Comparison of ENCODE assay signal across 15 cellular contexts in genomic region chr7:108367946-108368345, GRCh38.
DNase-seq lines count a peak whose midpoint lies in the region; ATAC-seq and TF ChIP-seq lines count a peak whose summit lies in the region.
"Had no signal": no experiment of that assay in that cellular context is flagged by ENCODE, and none has a peak within 500 bp of the region (broad histone marks: within the 10 kb centered on the region; RNA-seq: fewer than 3 reads in every experiment).

No MANE protein-coding gene starts in this region.

- no peak overlapping the region for H3K9ac ChIP-seq in SK-N-SH
- H3K9ac ChIP-seq in skeletal muscle satellite cell (ENCODE audit: low read depth, low read length) = peak overlapping the region; percentile 6

- no peak overlapping the region for H2AFZ ChIP-seq in SK-N-SH (ENCODE audit: low read depth)
- H2AFZ ChIP-seq: PC-9 had no signal

- POLR2A ChIA-PET in SK-N-SH (lab: Yijun Ruan, JAX) = no interaction called here

- H4K20me1 ChIP-seq in SK-N-SH (ENCODE audit: insufficient read depth) = no peaks in the 10 kb centered on the region

- peaks cover 0 to 12% of the 10 kb centered on the region in 2 experiments; a peak in 2 of 4 replicates for H3K4me1 ChIP-seq in SK-N-SH (ENCODE audit: control insufficient read depth in 1 of 2, insufficient read depth in 2 of 2, low read depth in 1 of 2, low read length in 1 of 2)
- H3K4me1 ChIP-seq in skeletal muscle satellite cell (ENCODE audit: control insufficient read depth, insufficient read depth, low read length) = peaks cover 18% of the 10 kb centered on the region
- no peaks in the 10 kb centered on the region for H3K4me1 ChIP-seq in left ventricle myocardium inferior
- H3K4me1 ChIP-seq: HAP-1 had no signal

- H3K4me3 ChIP-seq in SK-N-SH (ENCODE audit: low read depth in 2 of 2, low read length in 1 of 2) (no peak overlapping the region), choroid plexus epithelial cell (ENCODE audit: low read depth, low read length) (no peak overlapping the region), skeletal muscle satellite cell (ENCODE audit: low read length) (no peak overlapping the region), left ventricle myocardium inferior (no peak overlapping the region)
- H3K4me3 ChIP-seq: HAP-1, MG63, PC-9 had no signal

- H3K27ac ChIP-seq in SK-N-SH (ENCODE audit: low read depth in 2 of 2, low read length in 1 of 2) (peak overlapping the region in 1 of 2 experiments; percentile 72; a peak in 2 of 4 replicates), left ventricle myocardium inferior (replicated peaks) (no peak overlapping the region)
- H3K27ac ChIP-seq: PC-9 had no signal

- TF ChIP-seq CTCF in SK-N-SH (IDR thresholded peaks at IDR 0.05) (no peak), choroid plexus epithelial cell (conservative IDR thresholded peaks at IDR 0.05; ENCODE audit: low read depth, low read length) (no peak), left ventricle myocardium inferior (IDR thresholded peaks at IDR 0.05; ENCODE audit: borderline replicate concordance) (no peak)

- no peaks in the 10 kb centered on the region for H3F3A ChIP-seq in SK-N-SH (replicated peaks; ENCODE audit: insufficient read depth)

- WGBS in SK-N-SH (ENCODE audit: low lambda C conversion rate) = 59% methylated on average over 6 of the region's 6 CpGs

- TF ChIP-seq EP300 in SK-N-SH (IDR thresholded peaks at IDR 0.05; ENCODE audit: borderline replicate concordance in 1 of 2, low read depth in 1 of 2, low read length in 1 of 2) = 0 out of 4 replicates have a peak, but pooled peaks of 1 of the 2 experiments have one; percentile 36

- CTCF ChIA-PET in SK-N-SH (lab: Yijun Ruan, JAX) = interaction anchor here (1.1 kb wide), 1 partner anchor 128 kb away, joined by 3 read pairs; no protein-coding TSS in a partner anchor

- no peaks in the 10 kb centered on the region for H3K79me2 ChIP-seq in SK-N-SH (ENCODE audit: insufficient read depth)

- no peak for TF ChIP-seq RAD21 in SK-N-SH (IDR thresholded peaks at IDR 0.05; ENCODE audit: low read length)

- H3K4me2 ChIP-seq in SK-N-SH = no peak overlapping the region
- peak overlapping the region; percentile 28 for H3K4me2 ChIP-seq in skeletal muscle satellite cell (ENCODE audit: low read length)
- H3K4me2 ChIP-seq: PC-9 had no signal

- ATAC-seq in SK-N-SH treated with all-trans-retinoic acid at 6 μM for 48 hours = no peak
- ATAC-seq: Right ventricle myocardium inferior had no signal

- H3K9me3 ChIP-seq in SK-N-SH (no peaks in the 10 kb centered on the region), skeletal muscle satellite cell (replicated peaks; ENCODE audit: low read length) (no peaks in the 10 kb centered on the region), left ventricle myocardium inferior (replicated peaks) (peaks cover 9% of the 10 kb centered on the region)
- H3K9me3 ChIP-seq: HAP-1, MG63 had no signal

- H3K36me3 ChIP-seq in SK-N-SH (replicated peaks in 1 of 2; ENCODE audit: control insufficient read depth in 1 of 2, insufficient read depth in 2 of 2, low read length in 1 of 2) (peaks cover 0 to 2% of the 10 kb centered on the region in 2 experiments), skeletal muscle satellite cell (ENCODE audit: insufficient read depth, low read length) (no peaks in the 10 kb centered on the region), left ventricle myocardium inferior (no peaks in the 10 kb centered on the region)
- H3K36me3 ChIP-seq: HAP-1, MG63 had no signal

- DNase-seq in SK-N-SH (peak; percentile 16), NCI-H82 (lab: John Stamatoyannopoulos, UW) (peak; percentile 82), choroid plexus epithelial cell (ENCODE audit: low read depth) (peak; percentile 12), CD1c-positive myeloid dendritic cell (ENCODE audit: extremely low spot score) (no peak), left ventricle myocardium inferior (no peak), activated gamma-delta T cell (lab: John Stamatoyannopoulos, UW) (no peak)
- DNase-seq: CD4-positive, alpha-beta memory T cell; MG63; NCI-H1105; NCI-H2227 treated with DMSO at 0.1 percent for 48 hours; PC-9 had no signal

- intact Hi-C loops in left ventricle myocardium inferior (cut with micrococcal nuclease) = no loop called here

- no peaks in the 10 kb centered on the region for H3K9me2 ChIP-seq in SK-N-SH

- no peaks in the 10 kb centered on the region for H3K27me3 ChIP-seq in SK-N-SH (ENCODE audit: insufficient read depth)
- no peaks in the 10 kb centered on the region for H3K27me3 ChIP-seq in skeletal muscle satellite cell (ENCODE audit: control insufficient read depth, insufficient read depth, low read length)
- no peaks in the 10 kb centered on the region for H3K27me3 ChIP-seq in left ventricle myocardium inferior (ENCODE audit: low read depth)
- H3K27me3 ChIP-seq: MG63 had no signal

TF ChIP-seq in SK-N-SH, 30 proteins besides CTCF, POLR2A, EP300 and RAD21:
- TF ChIP-seq EZH2phosphoT487 (IDR thresholded peaks at IDR 0.05; ENCODE audit: borderline replicate concordance, low read depth) (no peak), YY1 (IDR thresholded peaks at IDR 0.05; ENCODE audit: low read depth) (no peak), SIN3A (IDR thresholded peaks at IDR 0.05; ENCODE audit: borderline replicate concordance, low read depth, low read length) (no peak), TCF12 (IDR thresholded peaks at IDR 0.05) (no peak), RXRA (IDR thresholded peaks at IDR 0.05; ENCODE audit: borderline replicate concordance, low read depth) (no peak), USF1 (IDR thresholded peaks at IDR 0.05; ENCODE audit: borderline replicate concordance, low read depth) (no peak), CHD2 (IDR thresholded peaks at IDR 0.05; ENCODE audit: low read length, partially characterized antibody) (no peak), MEF2A (IDR thresholded peaks at IDR 0.05; ENCODE audit: borderline replicate concordance, low read depth) (no peak), JUND (IDR thresholded peaks at IDR 0.05) (no peak), MAX (IDR thresholded peaks at IDR 0.05; ENCODE audit: low read depth) (no peak), PBX3 (IDR thresholded peaks at IDR 0.05) (no peak), TEAD4 (IDR thresholded peaks at IDR 0.05; ENCODE audit: borderline replicate concordance, insufficient read depth) (no peak)

TF ChIP-seq in SK-N-SH treated with all-trans-retinoic acid at 6 μM for 48 hours, 23 proteins besides CTCF, POLR2A, EP300 and RAD21:
- TF ChIP-seq ZNF70 (CRISPR knock-in tag; IDR thresholded peaks at IDR 0.05) = no peak
- no peak for TF ChIP-seq CSDC2 (CRISPR knock-in tag; IDR thresholded peaks at IDR 0.05)
- no peak for TF ChIP-seq OSR1 (CRISPR knock-in tag; IDR thresholded peaks at IDR 0.05)
- no peak for TF ChIP-seq PPARA (CRISPR knock-in tag; IDR thresholded peaks at IDR 0.05; ENCODE audit: borderline replicate concordance)
- TF ChIP-seq ZFP30 (CRISPR knock-in tag; IDR thresholded peaks at IDR 0.05) = no peak
- no peak for TF ChIP-seq ZFP3 (CRISPR knock-in tag; IDR thresholded peaks at IDR 0.05)
- no peak for TF ChIP-seq CREB5 (CRISPR knock-in tag; IDR thresholded peaks at IDR 0.05; ENCODE audit: low read depth)
- no peak for TF ChIP-seq BACH2 (CRISPR knock-in tag; IDR thresholded peaks at IDR 0.05; ENCODE audit: borderline replicate concordance)
- TF ChIP-seq ZNF8 (CRISPR knock-in tag; IDR thresholded peaks at IDR 0.05) = no peak
- TF ChIP-seq RARB (CRISPR knock-in tag; IDR thresholded peaks at IDR 0.05) = no peak

Comparison
In these comparisons a context has a peak if more than half of its experiments do, and no peak if none do; other contexts are left out.
1. DNase-seq: peak in SK-N-SH (single experiment), NCI-H82 (single experiment) and choroid plexus epithelial cell (single experiment); none in CD1c-positive myeloid dendritic cell (single experiment), left ventricle myocardium inferior (single experiment) and activated gamma-delta T cell (single experiment).